In genomic region chr4:7750508-7750907, GRCh38 we compare ENCODE assay signal across 16 cellular contexts.
"Had no signal": no experiment of that assay in that cellular context is flagged by ENCODE, and none has a peak within 500 bp of the region (broad histone marks: within the 10 kb centered on the region; RNA-seq: fewer than 3 reads in every experiment).

No MANE protein-coding gene starts in this region.

- H3K27ac ChIP-seq: right atrium auricular region, suprapubic skin had no signal

- FAIRE-seq: astrocyte, islet of Langerhans had no signal

- H3K4me3 ChIP-seq: right atrium auricular region, suprapubic skin had no signal

- H3K4me1 Mint-ChIP-seq: memory B cell had no signal

- H3K4me1 ChIP-seq: right atrium auricular region had no signal

- DNase-seq: activated CD4-positive, alpha-beta T cell treated with anti-CD3 and anti-CD28 coated beads, Interleukin-2, amount 50 U/mL, for 1 hour; activated CD4-positive, CD25-positive, alpha-beta regulatory T cell; activated CD8-positive, alpha-beta memory T cell treated with anti-CD3 and anti-CD28 coated beads for 24 hours; activated naive CD4-positive, alpha-beta T cell; erythroblast; nephron progenitor cell; occipital lobe; stimulated activated naive CD8-positive, alpha-beta T cell treated with anti-CD3 and anti-CD28 coated beads, Interleukin-15, Interleukin-2, amounts not matched to agents 100 U/mL and 50 U/mL, for 24 hours had no signal

- H3K4me3 Mint-ChIP-seq: memory B cell; nephron progenitor cell; T-helper 2 cell treated with Interferon-gamma antibody and Interleukin-4, amounts not matched to agents 5 μg/mL and 100 μg/mL, for 36 hours; type B pancreatic cell had no signal

- H3K36me3 ChIP-seq: right atrium auricular region, suprapubic skin had no signal

- H3K27me3 ChIP-seq: right atrium auricular region, suprapubic skin had no signal

- H3K9me3 ChIP-seq: right atrium auricular region, suprapubic skin had no signal

- H3K27ac Mint-ChIP-seq: memory B cell; nephron progenitor cell; progenitor cell of endocrine pancreas; T-helper 2 cell treated with Interferon-gamma antibody and Interleukin-4, amounts not matched to agents 5 μg/mL and 100 μg/mL, for 36 hours; type B pancreatic cell had no signal

- H3K9me3 Mint-ChIP-seq: memory B cell; T-helper 2 cell treated with Interferon-gamma antibody and Interleukin-4, amounts not matched to agents 5 μg/mL and 100 μg/mL, for 36 hours; type B pancreatic cell had no signal

- H3K36me3 Mint-ChIP-seq: memory B cell, type B pancreatic cell had no signal
